Comparison of ENCODE assay signal across 21 cellular contexts in genomic region chr10:132290631-132291030, GRCh38.
"Had no signal": no experiment of that assay in that cellular context is flagged by ENCODE, and none has a peak within 500 bp of the region (broad histone marks: within the 10 kb centered on the region; RNA-seq: fewer than 3 reads in every experiment).

No MANE protein-coding gene starts in this region.

- H3K27me3 Mint-ChIP-seq: central memory CD8-positive, alpha-beta T cell had no signal

- DNase-seq: effector memory CD4-positive, alpha-beta T cell; esophagus squamous epithelium; foreskin fibroblast; glutamatergic neuron; kidney glomerular epithelial cell; mesenchymal stem cell; midbrain; naive B cell; occipital lobe; retina; stimulated activated CD4-positive, alpha-beta T cell treated with anti-CD3 and anti-CD28 coated beads, Interleukin-12 subunit alpha, Interleukin-12 subunit beta, amount 100 ng/mL, for 4 hours; stimulated activated CD4-positive, alpha-beta T cell treated with anti-CD3 and anti-CD28 coated beads, Interleukin-2, amount 100 ng/mL, for 48 hours; stimulated activated naive CD4-positive, alpha-beta T cell treated with Interleukin-2 at 50 U/mL for 16 hours; thyroid gland; uterus had no signal

- H3K9me3 Mint-ChIP-seq: central memory CD8-positive, alpha-beta T cell had no signal

- H3K36me3 Mint-ChIP-seq: naive B cell had no signal

- H3K4me3 Mint-ChIP-seq: central memory CD8-positive, alpha-beta T cell; naive B cell; nephron had no signal

- ATAC-seq: gastroesophageal sphincter, left lobe of liver, pancreas, sciatic nerve had no signal

- H3K27ac Mint-ChIP-seq: naive B cell, nephron had no signal

- H3K4me1 Mint-ChIP-seq: central memory CD8-positive, alpha-beta T cell had no signal
